ENCODE assay signal across 8 cellular contexts in the genomic region with DNA sequence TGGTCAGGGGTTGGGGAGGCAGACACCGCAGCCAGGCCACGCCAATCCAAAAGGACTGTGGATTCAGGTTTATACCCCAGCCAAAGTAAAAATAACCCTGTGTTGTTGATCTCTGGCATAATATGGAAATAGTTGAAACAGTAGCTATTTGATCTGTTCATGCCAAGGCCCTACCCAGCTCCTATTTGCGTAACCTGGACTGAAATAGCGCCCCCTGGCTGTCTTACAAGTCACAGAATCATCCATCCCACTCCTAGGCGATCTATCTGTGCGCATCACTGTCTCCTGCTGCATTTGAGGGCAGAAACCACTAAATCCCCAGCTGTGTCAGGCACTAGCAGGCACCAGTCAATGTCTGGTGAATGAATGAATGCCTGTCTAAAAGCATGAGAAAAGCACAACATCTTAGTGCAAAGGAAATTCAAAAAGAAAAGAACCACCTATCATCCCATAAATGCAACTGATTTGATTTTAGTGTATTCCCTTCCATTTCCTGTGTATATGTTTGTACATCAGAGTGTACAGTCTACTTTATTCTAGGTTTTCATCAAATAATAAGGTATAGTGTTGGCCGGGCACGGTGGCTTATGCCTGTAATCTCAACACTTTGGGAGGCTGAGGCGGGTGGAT.
DNase-seq lines count a peak whose midpoint lies in the region; ATAC-seq and TF ChIP-seq lines count a peak whose summit lies in the region.

No MANE protein-coding gene starts in this region.

- H3K27ac ChIP-seq in OCI-LY7 (ENCODE audit: low read depth, low read length, poor library complexity, severe bottlenecking): no peak overlapping the region

- no peaks in the 10 kb centered on the region for H3K36me3 ChIP-seq in OCI-LY7 (ENCODE audit: insufficient read depth, low read length)

- CTCF ChIA-PET in OCI-LY7 (lab: Charles Lee; ENCODE audit: unreplicated experiment): interaction anchor here (0.6 to 2.7 kb wide), 5 partner anchors 9 to 114 kb away, joined by 3 to 7 read pairs (median 4); no protein-coding TSS in a partner anchor

- no peaks in the 10 kb centered on the region for H3K9me2 ChIP-seq in OCI-LY7 (ENCODE audit: insufficient read depth, low read length)

- H2AFZ ChIP-seq in OCI-LY7 (ENCODE audit: low read length): peak overlapping the region; percentile 22; the same call in 1 of the 2 replicates

- peak; percentile 56 for ATAC-seq in GM21360 (IDR thresholded peaks at IDR 0.05; ENCODE audit: unreplicated experiment)
- no peak for ATAC-seq in GM19328 (IDR thresholded peaks at IDR 0.05; ENCODE audit: unreplicated experiment)

- intact Hi-C loops in OCI-LY7 (cut with micrococcal nuclease; ENCODE audit: unreplicated experiment): loop anchor here (1.0 to 10.0 kb wide), 3 partner anchors 115 to 631 kb away; no protein-coding TSS in a partner anchor
- intact Hi-C loops in posterior cingulate gyrus (cut with DNase I): loop anchor here (1.0 to 10.0 kb wide), 2 partner anchors 193 to 651 kb away; partner anchors contain the start of gene LCOR

- POLR2A ChIA-PET in OCI-LY7 (lab: Charles Lee): interaction anchor here (0.6 to 2.3 kb wide), 4 partner anchors 9 to 51 kb away, joined by 3 to 8 read pairs (median 5); no protein-coding TSS in a partner anchor

- H3K9me3 ChIP-seq in OCI-LY7 (ENCODE audit: low read length): no peaks in the 10 kb centered on the region

- no TSS peak for BruUV-seq in OCI-LY7 (replicated peaks; lab: Mats Ljungman, UMichigan)

- no peaks in the 10 kb centered on the region for H3K79me2 ChIP-seq in OCI-LY7 (ENCODE audit: insufficient read depth, low read depth, low read length)

- peak; percentile 94 for TF ChIP-seq CTCF in OCI-LY7 (conservative IDR thresholded peaks at IDR 0.05; ENCODE audit: low read length)

- no peaks in the 10 kb centered on the region for H4K20me1 ChIP-seq in OCI-LY7 (ENCODE audit: insufficient read depth, low read length)

- no peak overlapping the region for H3K4me2 ChIP-seq in OCI-LY7 (ENCODE audit: low read length)

- H3K4me3 ChIP-seq in OCI-LY7 (ENCODE audit: low read depth, low read length, poor library complexity, severe bottlenecking): no peak overlapping the region

- peaks cover 43% of the 10 kb centered on the region for H3K4me1 ChIP-seq in OCI-LY7 (ENCODE audit: insufficient read depth, low read length, poor library complexity, severe bottlenecking)

- DNase-seq in AML-193 (lab: John Stamatoyannopoulos, UW): peak; percentile 39 to 46
- peak; percentile 77 for DNase-seq in OCI-LY7 (ENCODE audit: low spot score)
- peak; percentile 52 for DNase-seq in activated naive CD4-positive, alpha-beta T cell treated with Interleukin-2 at 50 U/mL for 16 hours
- DNase-seq in glomerular visceral epithelial cell (ENCODE audit: extremely low spot score): peak; percentile 20
- DNase-seq in posterior cingulate gyrus: peak in 6 of 10 donors; percentile 48 to 92 (median 70)
- DNase-seq in cerebellar nuclear complex (lab: John Stamatoyannopoulos, UW): no peak

Comparison
In these comparisons a context has a peak if more than half of its experiments do, and no peak if none do; other contexts are left out.
1. DNase-seq: peak in AML-193 (2 of 2), OCI-LY7 (single experiment), activated naive CD4-positive, alpha-beta T cell treated with Interleukin-2 at 50 U/mL for 16 hours (single experiment), glomerular visceral epithelial cell (single experiment) and posterior cingulate gyrus (6 of 10); none in cerebellar nuclear complex (0 of 2).